Comparison of ENCODE assay signal across 1 cellular context in the genomic region with DNA sequence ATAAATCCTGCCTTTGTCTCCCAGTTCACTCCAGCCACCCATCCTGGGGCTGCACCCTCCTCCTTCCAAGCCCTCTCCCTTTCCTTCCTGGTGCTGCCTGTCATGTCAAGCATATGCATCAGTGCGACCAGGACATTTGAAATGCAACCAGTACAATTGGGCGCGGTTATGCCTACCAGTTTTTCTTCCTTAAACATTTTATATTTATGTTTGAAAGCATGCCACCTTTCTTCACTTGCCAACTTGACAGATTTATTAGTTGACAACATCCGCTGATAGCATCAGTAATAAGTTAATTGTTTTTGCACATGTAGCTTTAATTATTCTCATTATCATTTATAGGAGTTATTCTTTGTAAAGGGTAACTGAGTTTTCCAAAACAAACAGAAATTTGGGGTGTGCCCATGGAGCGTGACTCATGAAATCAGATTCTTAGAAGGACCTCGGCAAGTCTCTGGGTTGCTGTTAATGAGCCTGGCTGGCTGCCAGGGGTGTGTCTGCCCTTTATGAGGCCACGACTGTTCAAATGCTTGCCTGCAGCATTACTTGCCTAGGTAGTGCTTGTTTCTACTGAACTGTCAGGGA.
TF ChIP-seq lines count a peak whose summit lies in the region.

No MANE protein-coding gene starts in this region.

TF ChIP-seq in K562, 482 proteins besides CTCF, POLR2A, EP300 and RAD21 (continued from another document):
- TF ChIP-seq MCM2 (IDR thresholded peaks at IDR 0.05; ENCODE audit: low read depth): no peak
- peak; percentile 27; the same call in 1 of the 2 replicates for TF ChIP-seq ATF7 (IDR thresholded peaks at IDR 0.05)
- TF ChIP-seq ARID3A (IDR thresholded peaks at IDR 0.05; ENCODE audit: borderline replicate concordance, low read depth, low read length): 0 out of 2 replicates have a peak, but pooled peaks have one; percentile 12
- TF ChIP-seq, protein P1, sequence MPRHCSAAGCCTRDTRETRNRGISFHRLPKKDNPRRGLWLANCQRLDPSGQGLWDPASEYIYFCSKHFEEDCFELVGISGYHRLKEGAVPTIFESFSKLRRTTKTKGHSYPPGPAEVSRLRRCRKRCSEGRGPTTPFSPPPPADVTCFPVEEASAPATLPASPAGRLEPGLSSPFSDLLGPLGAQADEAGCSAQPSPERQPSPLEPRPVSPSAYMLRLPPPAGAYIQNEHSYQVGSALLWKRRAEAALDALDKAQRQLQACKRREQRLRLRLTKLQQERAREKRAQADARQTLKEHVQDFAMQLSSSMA (CRISPR knock-in tag; IDR thresholded peaks at IDR 0.05): no peak
- TF ChIP-seq PHF8 (IDR thresholded peaks at IDR 0.05; ENCODE audit: borderline replicate concordance, low read length): no peak
- TF ChIP-seq ATF6 (CRISPR knock-in tag; IDR thresholded peaks at IDR 0.05): no peak
- TF ChIP-seq, protein P2, sequence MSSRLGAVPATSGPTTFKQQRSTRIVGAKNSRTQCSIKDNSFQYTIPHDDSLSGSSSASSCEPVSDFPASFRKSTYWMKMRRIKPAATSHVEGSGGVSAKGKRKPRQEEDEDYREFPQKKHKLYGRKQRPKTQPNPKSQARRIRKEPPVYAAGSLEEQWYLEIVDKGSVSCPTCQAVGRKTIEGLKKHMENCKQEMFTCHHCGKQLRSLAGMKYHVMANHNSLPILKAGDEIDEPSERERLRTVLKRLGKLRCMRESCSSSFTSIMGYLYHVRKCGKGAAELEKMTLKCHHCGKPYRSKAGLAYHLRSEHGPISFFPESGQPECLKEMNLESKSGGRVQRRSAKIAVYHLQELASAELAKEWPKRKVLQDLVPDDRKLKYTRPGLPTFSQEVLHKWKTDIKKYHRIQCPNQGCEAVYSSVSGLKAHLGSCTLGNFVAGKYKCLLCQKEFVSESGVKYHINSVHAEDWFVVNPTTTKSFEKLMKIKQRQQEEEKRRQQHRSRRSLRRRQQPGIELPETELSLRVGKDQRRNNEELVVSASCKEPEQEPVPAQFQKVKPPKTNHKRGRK (tag; IDR thresholded peaks at IDR 0.05): no peak
- no peak for TF ChIP-seq MYNN (IDR thresholded peaks at IDR 0.05)
- TF ChIP-seq MYNN (CRISPR knock-in tag; IDR thresholded peaks at IDR 0.05): no peak
- TF ChIP-seq, protein P3, sequence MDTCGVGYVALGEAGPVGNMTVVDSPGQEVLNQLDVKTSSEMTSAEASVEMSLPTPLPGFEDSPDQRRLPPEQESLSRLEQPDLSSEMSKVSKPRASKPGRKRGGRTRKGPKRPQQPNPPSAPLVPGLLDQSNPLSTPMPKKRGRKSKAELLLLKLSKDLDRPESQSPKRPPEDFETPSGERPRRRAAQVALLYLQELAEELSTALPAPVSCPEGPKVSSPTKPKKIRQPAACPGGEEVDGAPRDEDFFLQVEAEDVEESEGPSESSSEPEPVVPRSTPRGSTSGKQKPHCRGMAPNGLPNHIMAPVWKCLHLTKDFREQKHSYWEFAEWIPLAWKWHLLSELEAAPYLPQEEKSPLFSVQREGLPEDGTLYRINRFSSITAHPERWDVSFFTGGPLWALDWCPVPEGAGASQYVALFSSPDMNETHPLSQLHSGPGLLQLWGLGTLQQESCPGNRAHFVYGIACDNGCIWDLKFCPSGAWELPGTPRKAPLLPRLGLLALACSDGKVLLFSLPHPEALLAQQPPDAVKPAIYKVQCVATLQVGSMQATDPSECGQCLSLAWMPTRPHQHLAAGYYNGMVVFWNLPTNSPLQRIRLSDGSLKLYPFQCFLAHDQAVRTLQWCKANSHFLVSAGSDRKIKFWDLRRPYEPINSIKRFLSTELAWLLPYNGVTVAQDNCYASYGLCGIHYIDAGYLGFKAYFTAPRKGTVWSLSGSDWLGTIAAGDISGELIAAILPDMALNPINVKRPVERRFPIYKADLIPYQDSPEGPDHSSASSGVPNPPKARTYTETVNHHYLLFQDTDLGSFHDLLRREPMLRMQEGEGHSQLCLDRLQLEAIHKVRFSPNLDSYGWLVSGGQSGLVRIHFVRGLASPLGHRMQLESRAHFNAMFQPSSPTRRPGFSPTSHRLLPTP (IDR thresholded peaks at IDR 0.05; ENCODE audit: borderline replicate concordance, extremely low read depth, insufficient read length): no peak
- TF ChIP-seq POLR2AphosphoS2 (IDR thresholded peaks at IDR 0.05; ENCODE audit: low read length): no peak
- no peak for TF ChIP-seq NFE2L1 (tag; IDR thresholded peaks at IDR 0.05; ENCODE audit: borderline replicate concordance, low read depth)
- TF ChIP-seq GATAD2B (IDR thresholded peaks at IDR 0.05; ENCODE audit: borderline replicate concordance): no peak
- no peak for TF ChIP-seq CGGBP1 (CRISPR knock-in tag; IDR thresholded peaks at IDR 0.05)
- 0 out of 2 replicates have a peak, but pooled peaks have one; percentile 6 for TF ChIP-seq DEAF1 (CRISPR knock-in tag; IDR thresholded peaks at IDR 0.05)
- TF ChIP-seq MAFF (IDR thresholded peaks at IDR 0.05; ENCODE audit: low read length): peak; percentile 60; the same call in 1 of the 2 replicates
- no peak for TF ChIP-seq GTF2A2 (tag; IDR thresholded peaks at IDR 0.05)
- TF ChIP-seq RFX5 (IDR thresholded peaks at IDR 0.05; ENCODE audit: low read depth, low read length): no peak
